In genomic region chr16:87226926-87227650, GRCh38 we compare ENCODE assay signal across 15 cellular contexts.
DNase-seq lines count a peak whose midpoint lies in the region; ATAC-seq and TF ChIP-seq lines count a peak whose summit lies in the region.
"Had no signal": no experiment of that assay in that cellular context is flagged by ENCODE, and none has a peak within 500 bp of the region (broad histone marks: within the 10 kb centered on the region; RNA-seq: fewer than 3 reads in every experiment).

No MANE protein-coding gene starts in this region.

- no peaks in the 10 kb centered on the region for H3K27me3 ChIP-seq in osteoblast (ENCODE audit: insufficient read depth, low read length)

- POLR2A ChIA-PET in AG04449 (lab: Yijun Ruan, JAX): interaction anchor here (0.6 to 0.7 kb wide), 2 partner anchors 77 to 164 kb away, joined by 3 read pairs; no protein-coding TSS in a partner anchor

- no peaks in the 10 kb centered on the region for H3K79me2 ChIP-seq in osteoblast (ENCODE audit: insufficient read depth, low read length)

- ATAC-seq in GM18873 (IDR thresholded peaks at IDR 0.05; ENCODE audit: low FRiP score, unreplicated experiment): no peak
- ATAC-seq in HG03097 (IDR thresholded peaks at IDR 0.05; ENCODE audit: low FRiP score, unreplicated experiment): no peak
- ATAC-seq in GM21529 (IDR thresholded peaks at IDR 0.05; ENCODE audit: unreplicated experiment): no peak
- ATAC-seq: A549 had no signal

- peaks cover 14% of the 10 kb centered on the region for H3K4me1 ChIP-seq in osteoblast (ENCODE audit: insufficient read depth, low read length)
- H3K4me1 ChIP-seq: A549 had no signal

- TF ChIP-seq CTCF in AG04449 (IDR thresholded peaks at IDR 0.05; ENCODE audit: insufficient read depth, low read length, missing control alignments) (no peak), fibroblast of the aortic adventitia (IDR thresholded peaks at IDR 0.05; ENCODE audit: insufficient read depth, low read length) (no peak), osteoblast (IDR thresholded peaks at IDR 0.05; ENCODE audit: extremely low read depth, low read depth, low read length) (no peak)

- DNase-seq in AG04449 (ENCODE audit: low read depth, low spot score): peak; percentile 34
- peak; percentile 16 for DNase-seq in amniotic epithelial cell (ENCODE audit: low read depth)
- DNase-seq in fibroblast of the aortic adventitia (ENCODE audit: low read depth): peak; percentile 90
- DNase-seq in osteoblast (ENCODE audit: insufficient read length, low spot score, missing footprints): peak; percentile 96
- no peak for DNase-seq in activated CD4-positive, CD25-positive, alpha-beta regulatory T cell treated with anti-CD3 and anti-CD28 coated beads, Interleukin-2, amount 50 U/mL, for 72 hours
- DNase-seq: activated CD4-positive, alpha-beta T cell treated with anti-CD3 and anti-CD28 coated beads, Interleukin-2, amount 50 U/mL, for 1 hour; activated effector memory CD4-positive, alpha-beta T cell treated with Interleukin-2 at 50 U/mL for 16 hours; DMS153; effector CD4-positive, alpha-beta T cell; NCI-H2107 had no signal

- no peak overlapping the region for H3K4me3 ChIP-seq in AG04449 (ENCODE audit: low read depth, low read length)
- H3K4me3 ChIP-seq in fibroblast of the aortic adventitia (ENCODE audit: low read depth, low read length): no peak overlapping the region
- no peak overlapping the region for H3K4me3 ChIP-seq in osteoblast (ENCODE audit: insufficient read depth, low read length)
- H3K4me3 ChIP-seq: A549 had no signal

- no peaks in the 10 kb centered on the region for H4K20me1 ChIP-seq in osteoblast (ENCODE audit: insufficient read depth, low read length)

- peaks cover 2% of the 10 kb centered on the region for H3K9me3 ChIP-seq in osteoblast (ENCODE audit: low read depth, low read length)

- peak overlapping the region; percentile 63 for H2AFZ ChIP-seq in osteoblast (ENCODE audit: low read length)

- H3K4me2 ChIP-seq in osteoblast (ENCODE audit: insufficient read depth, low read length): peak overlapping the region; percentile 20
- H3K4me2 ChIP-seq: A549, KMS-11 had no signal

- CTCF ChIA-PET in AG04449 (lab: Yijun Ruan, JAX): interaction anchor here (0.6 to 1.3 kb wide), 5 partner anchors 23 to 665 kb away, joined by 3 to 6 read pairs (median 3); no protein-coding TSS in a partner anchor

- no peaks in the 10 kb centered on the region for H3K36me3 ChIP-seq in osteoblast (ENCODE audit: insufficient read depth, low read length)

- H3K27ac ChIP-seq in osteoblast (ENCODE audit: low read depth, low read length): peak overlapping the region; percentile 79
- H3K27ac ChIP-seq: A549, KMS-11 had no signal
